24 cellular contexts compared by ENCODE assay signal in genomic region chr3:79002465-79003372, GRCh38.
DNase-seq lines count a peak whose midpoint lies in the region; ATAC-seq, FAIRE-seq and TF ChIP-seq lines count a peak whose summit lies in the region.
"Had no signal": no experiment of that assay in that cellular context is flagged by ENCODE, and none has a peak within 500 bp of the region (broad histone marks: within the 10 kb centered on the region; RNA-seq: fewer than 3 reads in every experiment).

No MANE protein-coding gene starts in this region.

- CTCF ChIA-PET in GM12878 (lab: Yijun Ruan, JAX): interaction anchor here (1.0 to 1.2 kb wide), 6 partner anchors 8 to 341 kb away, joined by 3 to 4 read pairs (median 3); no protein-coding TSS in a partner anchor
- CTCF ChIA-PET in MCF 10A (lab: Yijun Ruan, JAX): interaction anchor here (0.9 to 1.7 kb wide), 2 partner anchors 346 to 1773 kb away, joined by 3 read pairs; no protein-coding TSS in a partner anchor

- no peaks in the 10 kb centered on the region for H3K36me3 Mint-ChIP-seq in mesothelial cell of epicardium
- no peaks in the 10 kb centered on the region for H3K36me3 Mint-ChIP-seq in MCF 10A (ENCODE audit: insufficient read depth, unreplicated experiment)
- H3K36me3 Mint-ChIP-seq: activated naive CD4-positive, alpha-beta T cell treated with anti-CD3 and anti-CD28 coated beads, Interleukin-2, amount 50 U/mL, for 24 hours; CD4-positive, alpha-beta memory T cell had no signal

- TF ChIP-seq CTCF in GM12878 (IDR thresholded peaks at IDR 0.05 in 2 of 3, conservative IDR thresholded peaks at IDR 0.05 in 1 of 3; ENCODE audit: control insufficient read depth in 2 of 3, extremely low read depth in 1 of 3, insufficient read depth in 1 of 3, low read depth in 3 of 3, low read length in 3 of 3) (no peak), mesothelial cell of epicardium (IDR thresholded peaks at IDR 0.05; ENCODE audit: unreplicated experiment) (no peak), MCF 10A (IDR thresholded peaks at IDR 0.05; ENCODE audit: unreplicated experiment) (no peak)

- no peak for TF ChIP-seq EP300 in GM12878 (IDR thresholded peaks at IDR 0.05; ENCODE audit: borderline replicate concordance in 1 of 2, control insufficient read depth in 1 of 2, low read depth in 2 of 2, low read length in 2 of 2)

- H3K4me2 ChIP-seq in GM12878 (ENCODE audit: control insufficient read depth, insufficient read depth): no peak overlapping the region
- H3K4me2 ChIP-seq: KMS-11, smooth muscle cell had no signal

- H3K27ac Mint-ChIP-seq in mesothelial cell of epicardium (peak overlapping the region; percentile 28), MCF 10A (ENCODE audit: low read depth, unreplicated experiment) (no peak overlapping the region)
- H3K27ac Mint-ChIP-seq: activated CD4-positive, alpha-beta T cell treated with anti-CD3 and anti-CD28 coated beads for 36 hours; activated naive CD4-positive, alpha-beta T cell treated with anti-CD3 and anti-CD28 coated beads, Interleukin-2, amount 50 U/mL, for 24 hours; CD4-positive, alpha-beta memory T cell had no signal

- 32% methylated on average over 4 of the region's 4 CpGs for WGBS in GM12878 (ENCODE audit: insufficient coverage, insufficient replicate concordance, low lambda C conversion rate, missing lambda C conversion rate)

- H2AFZ ChIP-seq in GM12878 (ENCODE audit: control insufficient read depth, low read depth, low read length): no peak overlapping the region

- POLR2A ChIA-PET in GM12878 (lab: Charles Lee): interaction anchor here (0.5 to 1.6 kb wide), 6 partner anchors 9 to 388 kb away, joined by 3 to 4 read pairs (median 4); no protein-coding TSS in a partner anchor
- POLR2A ChIA-PET in MCF 10A (lab: Yijun Ruan, JAX): interaction anchor here (1.0 to 1.6 kb wide), 2 partner anchors 15 to 17 kb away, joined by 4 to 7 read pairs; no protein-coding TSS in a partner anchor

- SMC1A ChIA-PET in GM12878 (lab: Charles Lee; ENCODE audit: uncharacterized antibody, unreplicated experiment): interaction anchor here (0.8 to 2.8 kb wide), 12 partner anchors 9 to 345 kb away, joined by 3 to 18 read pairs (median 4); no protein-coding TSS in a partner anchor

- no peak for FAIRE-seq in GM12878 (lab: Jason Lieb, UNC)
- FAIRE-seq: GM12891, kidney had no signal

- ATAC-seq in GM12878 (no peak), HG02759 (IDR thresholded peaks at IDR 0.05; ENCODE audit: unreplicated experiment) (no peak), left lobe of liver (no peak)
- ATAC-seq: activated CD4-positive, alpha-beta T cell treated with anti-CD3 and anti-CD28 coated beads for 36 hours had no signal

- no peak overlapping the region for H3K4me3 ChIP-seq in GM12878
- H3K4me3 ChIP-seq: smooth muscle cell had no signal

- in situ Hi-C loops in G401 (cut with HindIII; ENCODE audit: low sequenced_read_pairs) (no loop called here), GM12878 (cut with MboI) (no loop called here)

- no peaks in the 10 kb centered on the region for H3K27me3 Mint-ChIP-seq in mesothelial cell of epicardium (ENCODE audit: low read depth)
- H3K27me3 Mint-ChIP-seq in MCF 10A (ENCODE audit: insufficient read depth, unreplicated experiment): no peaks in the 10 kb centered on the region
- H3K27me3 Mint-ChIP-seq: activated CD4-positive, alpha-beta T cell treated with anti-CD3 and anti-CD28 coated beads for 36 hours; activated naive CD4-positive, alpha-beta T cell treated with anti-CD3 and anti-CD28 coated beads, Interleukin-2, amount 50 U/mL, for 24 hours; CD4-positive, alpha-beta memory T cell had no signal

- H3K9ac ChIP-seq in GM12878 (ENCODE audit: control insufficient read depth, insufficient read depth, low read length): no peak overlapping the region
- H3K9ac ChIP-seq: KMS-11 had no signal

- no peaks in the 10 kb centered on the region for H3K36me3 ChIP-seq in GM12878 (ENCODE audit: control insufficient read depth in 2 of 2, insufficient read depth in 2 of 2, low read length in 1 of 2)

- no peak overlapping the region for H3K27ac ChIP-seq in GM12878 (ENCODE audit: control insufficient read depth, insufficient read depth)
- H3K27ac ChIP-seq: KMS-11 had no signal

- H3K79me2 ChIP-seq in GM12878 (ENCODE audit: control insufficient read depth, insufficient read depth, low read length): no peaks in the 10 kb centered on the region

- no peak for TF ChIP-seq RAD21 in GM12878 (IDR thresholded peaks at IDR 0.05; ENCODE audit: insufficient read depth, low read depth, low read length)

- BruUV-seq in GM12878 (replicated peaks; lab: Mats Ljungman, UMichigan) (no TSS peak), MCF 10A (replicated peaks; lab: Mats Ljungman, UMichigan) (no TSS peak)

- no peak for TF ChIP-seq POLR2A in GM12878 (IDR thresholded peaks at IDR 0.05; ENCODE audit: low read depth, low read length)

- H3K9me3 Mint-ChIP-seq in mesothelial cell of epicardium: peaks cover 16% of the 10 kb centered on the region
- H3K9me3 Mint-ChIP-seq in MCF 10A (ENCODE audit: unreplicated experiment): no peaks in the 10 kb centered on the region

- intact Hi-C loops in GM12878 (cut with micrococcal nuclease; ENCODE audit: unreplicated experiment) (no loop called here), MCF 10A (cut with micrococcal nuclease) (no loop called here)

- peak; percentile 47 for DNase-seq in G401 (ENCODE audit: low spot score)
- DNase-seq in NCI-H1105 treated with DMSO at 0.1 percent for 48 hours (lab: John Stamatoyannopoulos, UW): peak; percentile 69
- DNase-seq in GM12878 (ENCODE audit: low read depth, low spot score): no peak
- DNase-seq in mesothelial cell of epicardium (ENCODE audit: low spot score in 2 of 2, unreplicated experiment in 2 of 2): no peak
- no peak for DNase-seq in left lobe of liver (ENCODE audit: low spot score)
- no peak for DNase-seq in MCF 10A (ENCODE audit: unreplicated experiment)
- DNase-seq: activated CD4-positive, alpha-beta T cell treated with anti-CD3 and anti-CD28 coated beads for 36 hours; aorta; caudate nucleus; CD4-positive, alpha-beta memory T cell; DMS79 treated with DMSO at 0.1 percent for 48 hours; dorsolateral prefrontal cortex; foreskin melanocyte; kidney; NCI-H2029 treated with DMSO at 0.1 percent for 48 hours; NCI-H526 treated with DMSO at 0.1 percent for 48 hours; SHP77; stimulated activated CD4-positive, alpha-beta T cell treated with anti-CD3 and anti-CD28 coated beads, Interleukin-2, amount 100 ng/mL, for 48 hours; stimulated activated naive CD4-positive, alpha-beta T cell had no signal

- no peaks in the 10 kb centered on the region for H3K4me1 ChIP-seq in GM12878 (ENCODE audit: control insufficient read depth, insufficient read depth, low read length)

- no peaks in the 10 kb centered on the region; the same call in 2 of the 3 replicates for H3K9me3 ChIP-seq in GM12878 (replicated peaks; ENCODE audit: control insufficient read depth, insufficient read depth, low read length)

- H3K4me3 Mint-ChIP-seq in mesothelial cell of epicardium (no peak overlapping the region), MCF 10A (ENCODE audit: unreplicated experiment) (no peak overlapping the region)
- H3K4me3 Mint-ChIP-seq: activated CD4-positive, alpha-beta T cell treated with anti-CD3 and anti-CD28 coated beads for 36 hours; activated naive CD4-positive, alpha-beta T cell treated with anti-CD3 and anti-CD28 coated beads, Interleukin-2, amount 50 U/mL, for 24 hours; CD4-positive, alpha-beta memory T cell had no signal

- no peaks in the 10 kb centered on the region for H3K27me3 ChIP-seq in GM12878 (replicated peaks in 1 of 2; ENCODE audit: control insufficient read depth in 2 of 2, insufficient read depth in 2 of 2, low read length in 1 of 2)
- H3K27me3 ChIP-seq: dorsolateral prefrontal cortex had no signal

- RAD21 ChIA-PET in GM12878 (lab: Charles Lee; ENCODE audit: unreplicated experiment): interaction anchor here (0.9 to 2.1 kb wide), 5 partner anchors 9 to 30 kb away, joined by 3 to 10 read pairs (median 6); no protein-coding TSS in a partner anchor

- H4K20me1 ChIP-seq in GM12878 (ENCODE audit: control insufficient read depth, insufficient read depth): no peaks in the 10 kb centered on the region

- H3K4me1 Mint-ChIP-seq in mesothelial cell of epicardium: peaks cover 22% of the 10 kb centered on the region
- peaks cover 12% of the 10 kb centered on the region for H3K4me1 Mint-ChIP-seq in MCF 10A (ENCODE audit: insufficient read depth, unreplicated experiment)
- H3K4me1 Mint-ChIP-seq: activated CD4-positive, alpha-beta T cell treated with anti-CD3 and anti-CD28 coated beads for 36 hours; activated naive CD4-positive, alpha-beta T cell treated with anti-CD3 and anti-CD28 coated beads, Interleukin-2, amount 50 U/mL, for 24 hours; CD4-positive, alpha-beta memory T cell had no signal

TF ChIP-seq in GM12878, 131 proteins besides CTCF, POLR2A, EP300 and RAD21 (continues in another document):
- TF ChIP-seq CREB1 (IDR thresholded peaks at IDR 0.05; ENCODE audit: low read depth): no peak
- no peak for TF ChIP-seq ASH2L (IDR thresholded peaks at IDR 0.05; ENCODE audit: borderline replicate concordance, low read depth)
- no peak for TF ChIP-seq FOXK2 (IDR thresholded peaks at IDR 0.05)
- TF ChIP-seq SMAD1 (IDR thresholded peaks at IDR 0.05; ENCODE audit: low read depth, partially characterized antibody): no peak
- no peak for TF ChIP-seq SKIL (IDR thresholded peaks at IDR 0.05; ENCODE audit: low read depth, poor library complexity, severe bottlenecking)

Comparison
In these comparisons a context has a peak if more than half of its experiments do, and no peak if none do; other contexts are left out.
1. DNase-seq: peak in G401 (single experiment) and NCI-H1105 treated with DMSO at 0.1 percent for 48 hours (single experiment); none in GM12878 (single experiment), mesothelial cell of epicardium (0 of 2), left lobe of liver (single experiment) and MCF 10A (single experiment).